ENCODE assay signal across 28 cellular contexts in the genomic region with DNA sequence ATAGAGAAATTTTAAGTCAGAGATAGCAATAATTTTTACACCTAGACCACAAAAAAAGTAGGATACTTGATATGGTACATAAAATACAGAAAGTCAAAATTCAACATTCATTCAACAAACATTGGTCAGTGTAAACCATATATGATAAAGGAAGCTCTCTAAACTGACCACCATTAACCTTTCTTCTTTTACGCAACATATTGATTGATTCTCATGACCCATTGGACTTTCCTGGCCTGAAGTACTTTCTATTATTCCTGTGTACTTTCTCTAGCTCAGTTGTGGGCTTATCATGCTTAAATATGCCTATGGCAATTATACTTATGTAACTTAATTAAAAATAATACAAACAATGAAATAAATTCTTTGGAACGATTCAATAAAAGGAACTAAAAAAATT.
"Had no signal": no experiment of that assay in that cellular context is flagged by ENCODE, and none has a peak within 500 bp of the region (broad histone marks: within the 10 kb centered on the region; RNA-seq: fewer than 3 reads in every experiment).

No MANE protein-coding gene starts in this region.

- H3K36me3 ChIP-seq: ovary had no signal

- H3K27me3 Mint-ChIP-seq: naive thymus-derived CD4-positive, alpha-beta T cell; progenitor cell of endocrine pancreas; stimulated activated memory B cell treated with anti-CD40 and anti-IgM and Interleukin-4, amounts not matched to agents 10 μg/mL and 1 μg/mL and 100 μg/mL, for 72 hours; stimulated activated naive CD8-positive, alpha-beta T cell treated with anti-CD3 and anti-CD28 coated beads, Interleukin-15, amount 100 ng/mL, for 72 hours; type B pancreatic cell had no signal

- H3K4me3 Mint-ChIP-seq: naive thymus-derived CD4-positive, alpha-beta T cell; natural killer cell; nephron; neural progenitor cell; stimulated activated memory B cell treated with anti-CD40 and anti-IgM and Interleukin-4, amounts not matched to agents 10 μg/mL and 1 μg/mL and 100 μg/mL, for 72 hours; stimulated activated naive CD8-positive, alpha-beta T cell treated with anti-CD3 and anti-CD28 coated beads, Interleukin-15, amount 100 ng/mL, for 72 hours; type B pancreatic cell had no signal

- H3K9me3 Mint-ChIP-seq: neural progenitor cell; stimulated activated memory B cell treated with anti-CD40 and anti-IgM and Interleukin-4, amounts not matched to agents 10 μg/mL and 1 μg/mL and 100 μg/mL, for 72 hours had no signal

- ATAC-seq: naive thymus-derived CD4-positive, alpha-beta T cell; natural killer cell; right cardiac atrium; sciatic nerve; stimulated activated memory B cell treated with anti-CD40 and anti-IgM and Interleukin-4, amounts not matched to agents 10 μg/mL and 1 μg/mL and 100 μg/mL, for 72 hours; stimulated activated naive CD8-positive, alpha-beta T cell treated with anti-CD3 and anti-CD28 coated beads, Interleukin-15, amount 100 ng/mL, for 72 hours; stimulated activated naive CD8-positive, alpha-beta T cell treated with anti-CD3 and anti-CD28 coated beads, Interleukin-15, Interleukin-2, amounts not matched to agents 100 U/mL and 50 U/mL, for 24 hours had no signal

- H3K9me3 ChIP-seq: ovary, psoas muscle, suprapubic skin, testis, tibial artery, transverse colon, upper lobe of right lung, vagina had no signal

- H3K4me3 ChIP-seq: neural progenitor cell, ovary, psoas muscle, skin epidermis, suprapubic skin, testis, tibial artery, transverse colon, upper lobe of right lung, vagina had no signal

- H3K27ac ChIP-seq: neural progenitor cell, ovary, parathyroid adenoma, psoas muscle, skin epidermis, suprapubic skin, testis, tibial artery, transverse colon, upper lobe of right lung, vagina had no signal

- H3K9ac ChIP-seq: neural progenitor cell, parathyroid adenoma had no signal

- DNase-seq: naive thymus-derived CD4-positive, alpha-beta T cell; natural killer cell; occipital lobe; ovary; posterior cingulate gyrus; stimulated activated CD4-positive, alpha-beta T cell treated with anti-CD3 and anti-CD28 coated beads, Interleukin-15, amount 100 ng/mL, for 24 hours; stimulated activated CD4-positive, alpha-beta T cell treated with anti-CD3 and anti-CD28 coated beads, Interleukin-4, amount 100 ng/mL, for 1 hour; stimulated activated CD4-positive, alpha-beta T cell treated with anti-CD3 and anti-CD28 coated beads, Interleukin-4, amount 100 ng/mL, for 4 hours; stimulated activated CD8-positive, alpha-beta memory T cell treated with anti-CD3 and anti-CD28 coated beads, Interleukin-4, amount 100 ng/mL, for 48 hours; stimulated activated naive CD4-positive, alpha-beta T cell; stimulated activated naive CD8-positive, alpha-beta T cell treated with anti-CD3 and anti-CD28 coated beads, Interleukin-15, amount 100 ng/mL, for 72 hours; stimulated activated naive CD8-positive, alpha-beta T cell treated with anti-CD3 and anti-CD28 coated beads, Interleukin-15, Interleukin-2, amounts not matched to agents 100 U/mL and 50 U/mL, for 24 hours; testis; tibial artery had no signal

- H3K4me1 ChIP-seq: neural progenitor cell, parathyroid adenoma, psoas muscle, suprapubic skin, testis, tibial artery, transverse colon, upper lobe of right lung, vagina had no signal

- H3K27me3 ChIP-seq: neural progenitor cell, ovary, suprapubic skin, testis, tibial artery, transverse colon, upper lobe of right lung, vagina had no signal

- H3K4me1 Mint-ChIP-seq: nephron, neural progenitor cell had no signal

- H3K27ac Mint-ChIP-seq: natural killer cell; nephron; neural progenitor cell; progenitor cell of endocrine pancreas; stimulated activated memory B cell treated with anti-CD40 and anti-IgM and Interleukin-4, amounts not matched to agents 10 μg/mL and 1 μg/mL and 100 μg/mL, for 72 hours; stimulated activated naive CD8-positive, alpha-beta T cell treated with anti-CD3 and anti-CD28 coated beads, Interleukin-15, amount 100 ng/mL, for 72 hours; type B pancreatic cell had no signal
